In genomic region chr9:34611811-34612787, GRCh38 we compare ENCODE assay signal across 8 cellular contexts. TPM values are rescaled to one million over a fixed set of nuclear protein-coding genes. Genes with fewer than 3 reads are reported as not detected.
A peak's percentile ranks its signal among the peaks of the same experiment; 100 is the strongest.
DNase-seq lines count a peak whose midpoint lies in the region; ATAC-seq and TF ChIP-seq lines count a peak whose summit lies in the region.

Gene RPP25L (minus strand): TSS chr9:34612097. CDS start chr9:34611296, 801 bp downstream.

- H3K79me1 ChIP-seq in IMR-90 (ENCODE audit: low read depth in 1 of 2, low read length in 2 of 2), result peaks cover 8 to 18% of the 10 kb centered on the region in 2 experiments

- peak within 1 kb of the TSS; percentile 92 to 99 for H4K8ac ChIP-seq in IMR-90 (ENCODE audit: low read depth in 2 of 2, low read length in 2 of 2)

- no peak for TF ChIP-seq RAD21 in IMR-90 (IDR thresholded peaks at IDR 0.05; ENCODE audit: low read length)

- H3K4me1 Mint-ChIP-seq in neural progenitor cell, result peaks cover 24% of the 10 kb centered on the region

- H3K23ac ChIP-seq in IMR-90 (ENCODE audit: low read depth, low read length), result peak within 1 kb of the TSS; percentile 90

- H3K9me3 Mint-ChIP-seq in neural progenitor cell, result no peaks in the 10 kb centered on the region

- TF ChIP-seq CTCF in IMR-90 (conservative IDR thresholded peaks at IDR 0.05; ENCODE audit: low read depth, low read length) (no peak), RWPE2 (IDR thresholded peaks at IDR 0.05; ENCODE audit: poor library complexity, severe bottlenecking) (no peak), foreskin fibroblast (IDR thresholded peaks at IDR 0.05; ENCODE audit: low read depth, low read length) (no peak), neural progenitor cell (IDR thresholded peaks at IDR 0.05) (no peak)

- H3K36me3 ChIP-seq in IMR-90 (ENCODE audit: control insufficient read depth, insufficient read depth, low read length) (peaks cover 15% of the 10 kb centered on the region), RWPE2 (ENCODE audit: low read depth) (no peaks in the 10 kb centered on the region), neural progenitor cell (no peaks in the 10 kb centered on the region), stomach smooth muscle (ENCODE audit: control insufficient read depth in 2 of 2, insufficient read depth in 2 of 2, low read length in 2 of 2) (peaks cover 12 to 30% of the 10 kb centered on the region in 2 donors)

- H2BK120ac ChIP-seq in IMR-90 (ENCODE audit: low read depth, low read length), result 0 out of 2 replicates have a peak within 1 kb of the TSS, but pooled peaks have one; percentile 44

- H3K27me3 ChIP-seq in IMR-90 (ENCODE audit: control insufficient read depth, insufficient read depth, low read length) (no peaks in the 10 kb centered on the region), RWPE2 (ENCODE audit: insufficient read depth, poor library complexity, severe bottlenecking) (no peaks in the 10 kb centered on the region), neural progenitor cell (no peaks in the 10 kb centered on the region), stomach smooth muscle (ENCODE audit: control insufficient read depth in 1 of 2, insufficient read depth in 2 of 2, low read length in 2 of 2) (no peaks in the 10 kb centered on the region)

- H3K18ac ChIP-seq in IMR-90 (ENCODE audit: low read depth, low read length), result peak within 1 kb of the TSS; percentile 65

- peak within 1 kb of the TSS; percentile 90 for H3K4me3 Mint-ChIP-seq in neural progenitor cell

- H2BK15ac ChIP-seq in IMR-90 (ENCODE audit: low read depth, low read length), result no peak within 1 kb of the TSS

- 1% methylated on average over 38 of the region's 77 CpGs; no CpG with 5 or more reads in 1 of the 2 experiments for WGBS in IMR-90 (ENCODE audit: extremely low coverage in 2 of 2, insufficient read length in 1 of 2), 2 experiments

- H3K4ac ChIP-seq in IMR-90 (ENCODE audit: low read depth, low read length), result peak within 1 kb of the TSS; percentile 94

- peak within 1 kb of the TSS; percentile 74 for H4K5ac ChIP-seq in IMR-90 (ENCODE audit: low read depth, low read length)

- peak; percentile 72 for TF ChIP-seq POLR2A in IMR-90 (IDR thresholded peaks at IDR 0.05; ENCODE audit: low read depth, low read length)

- peak within 1 kb of the TSS; percentile 90 for H2AK9ac ChIP-seq in IMR-90 (replicated peaks; ENCODE audit: low read depth, low read length, poor library complexity)

- H3K4me1 ChIP-seq in IMR-90 (ENCODE audit: control insufficient read depth, insufficient read depth, low read length), result peaks cover 6% of the 10 kb centered on the region; the same call in 1 of the 2 replicates
- no peaks in the 10 kb centered on the region for H3K4me1 ChIP-seq in RWPE2 (ENCODE audit: insufficient read depth, poor library complexity, severe bottlenecking)
- H3K4me1 ChIP-seq in neural progenitor cell, result peaks cover 8% of the 10 kb centered on the region
- peaks cover 26% of the 10 kb centered on the region for H3K4me1 ChIP-seq in stomach smooth muscle (ENCODE audit: control insufficient read depth, insufficient read depth, low read length)

- POLR2A ChIA-PET in IMR-90 (lab: Charles Lee; ENCODE audit: unreplicated experiment), result no interaction called here

- H3K56ac ChIP-seq in IMR-90 (ENCODE audit: extremely low read depth, insufficient read depth, low read length), result peak within 1 kb of the TSS; percentile 80; the same call in 1 of the 2 replicates

- ATAC-seq in GM21515 (IDR thresholded peaks at IDR 0.05; ENCODE audit: unreplicated experiment) (peak; percentile 85), IMR-90 (ENCODE audit: low read depth) (peak; percentile 99), RWPE2 (ENCODE audit: low read depth) (peak; percentile 81)

- peak within 1 kb of the TSS; percentile 66 for H2BK5ac ChIP-seq in IMR-90 (ENCODE audit: low read depth, low read length, poor library complexity, severe bottlenecking)

- H3K14ac ChIP-seq in IMR-90 (replicated peaks; ENCODE audit: low read depth, low read length), result peak within 1 kb of the TSS; percentile 98

- in situ Hi-C loops in IMR-90 (cut with MboI; ENCODE audit: low sequenced_read_pairs), result no loop called here

- intact Hi-C loops in IMR-90 (cut with micrococcal nuclease), result loop anchor here (1.0 kb wide), 2 partner anchors 22 to 90 kb away; no protein-coding TSS in a partner anchor

- no TSS peak for BruUV-seq in IMR-90 (replicated peaks; lab: Mats Ljungman, UMichigan)

- H3K79me2 ChIP-seq in neural progenitor cell (ENCODE audit: low read depth), result peaks cover 13% of the 10 kb centered on the region

- peak within 1 kb of the TSS; percentile 78 for H4K91ac ChIP-seq in IMR-90 (ENCODE audit: insufficient read depth, low read depth, low read length)

- H4K20me1 ChIP-seq in IMR-90 (ENCODE audit: insufficient read depth, low read length), result no peaks in the 10 kb centered on the region
- H4K20me1 ChIP-seq in neural progenitor cell (ENCODE audit: low read depth), result no peaks in the 10 kb centered on the region

- peaks cover 14% of the 10 kb centered on the region for H3F3A ChIP-seq in neural progenitor cell (ENCODE audit: low read depth)

- H3K36me3 Mint-ChIP-seq in neural progenitor cell, result peaks cover 7% of the 10 kb centered on the region

- H3K9me3 ChIP-seq in IMR-90 (ENCODE audit: control insufficient read depth, insufficient read depth, low read length) (no peaks in the 10 kb centered on the region), RWPE2 (ENCODE audit: severe bottlenecking) (no peaks in the 10 kb centered on the region), neural progenitor cell (ENCODE audit: low read depth) (no peaks in the 10 kb centered on the region), stomach smooth muscle (ENCODE audit: control insufficient read depth in 2 of 2, low read length in 2 of 2) (no peaks in the 10 kb centered on the region)

- H3K27ac ChIP-seq in IMR-90 (ENCODE audit: insufficient read depth, low read length) (peak within 1 kb of the TSS; percentile 74), RWPE2 (ENCODE audit: poor library complexity, severe bottlenecking) (peak within 1 kb of the TSS; percentile 73), neural progenitor cell (no peak within 1 kb of the TSS), stomach smooth muscle (ENCODE audit: low read length) (peak within 1 kb of the TSS; percentile 73)

- dilution Hi-C loops in IMR-90 (cut with HindIII; ENCODE audit: low sequenced_read_pairs, unreplicated experiment), result no loop called here

- peaks cover 12% of the 10 kb centered on the region for H3K9me1 ChIP-seq in IMR-90 (ENCODE audit: insufficient read depth, low read length)

- peak within 1 kb of the TSS; percentile 75 for H2AK5ac ChIP-seq in IMR-90 (ENCODE audit: low read depth, low read length)

- H3K9ac ChIP-seq in IMR-90 (ENCODE audit: low read depth, low read length), result peak within 1 kb of the TSS; percentile 92
- peak within 1 kb of the TSS; percentile 46 for H3K9ac ChIP-seq in neural progenitor cell
- peak within 1 kb of the TSS; percentile 93 to 95 for H3K9ac ChIP-seq in stomach smooth muscle (ENCODE audit: low read length in 2 of 2)

- H3K4me3 ChIP-seq in IMR-90 (ENCODE audit: insufficient read depth, low read depth, low read length) (peak within 1 kb of the TSS; percentile 69), RWPE2 (ENCODE audit: severe bottlenecking) (peak within 1 kb of the TSS; percentile 57), foreskin fibroblast (ENCODE audit: low read depth in 1 of 2, low read length in 2 of 2) (peak within 1 kb of the TSS; percentile 61 to 74), neural progenitor cell (peak within 1 kb of the TSS; percentile 66), stomach smooth muscle (ENCODE audit: low read length in 2 of 2) (peak within 1 kb of the TSS; percentile 86 to 90)

- DNase-seq in DMS53 (lab: John Stamatoyannopoulos, UW) (peak; percentile 91), IMR-90 (peak; percentile 78), RWPE2 (ENCODE audit: low spot score) (no peak), activated gamma-delta T cell treated with Interleukin-2 at 50 U/mL for 16 hours (peak; percentile 81), foreskin fibroblast (peak; percentile 85 to 94), neural progenitor cell (ENCODE audit: low spot score) (peak; percentile 95)

- peak within 1 kb of the TSS; percentile 96 for H3K27ac Mint-ChIP-seq in neural progenitor cell

- no peak within 1 kb of the TSS for H2BK20ac ChIP-seq in IMR-90 (ENCODE audit: low read depth, low read length)

- CTCF ChIA-PET in IMR-90 (lab: Yijun Ruan, JAX), result interaction anchor here (0.9 to 1.1 kb wide), 2 partner anchors 22 to 208 kb away, joined by 3 read pairs; no protein-coding TSS in a partner anchor

- peak within 1 kb of the TSS; percentile 97 for H2AFZ ChIP-seq in IMR-90 (replicated peaks; ENCODE audit: low read length, poor library complexity)
- peak within 1 kb of the TSS; percentile 61 for H2AFZ ChIP-seq in neural progenitor cell (replicated peaks)

- peaks cover 14% of the 10 kb centered on the region for H3K27me3 Mint-ChIP-seq in neural progenitor cell (ENCODE audit: insufficient read depth, low read depth)

- H3K4me2 ChIP-seq in IMR-90 (ENCODE audit: low read depth, low read length) (peak within 1 kb of the TSS; percentile 89), neural progenitor cell (peak within 1 kb of the TSS; percentile 86)

TF ChIP-seq in IMR-90, 13 proteins besides CTCF, POLR2A, EP300 and RAD21:
- TF ChIP-seq USF2 (IDR thresholded peaks at IDR 0.05; ENCODE audit: low read depth, low read length), result no peak
- TF ChIP-seq MAZ (IDR thresholded peaks at IDR 0.05; ENCODE audit: borderline replicate concordance, low read depth, low read length), result peak; percentile 76; the same call in 1 of the 2 replicates
TF ChIP-seq in IMR-90: peak in this region for 1.

RNA-seq across cellular contexts. Expression of gene RPP25L, which starts in this region (rescaled TPM):
- total RNA-seq in IMR-90 (2012; rRNA removed) (13.3 and 20.4 TPM in 2 replicates), neural progenitor cell (ENCODE audit: low replicate concordance) (17.4 and 40.1 TPM in 2 replicates)
- polyA plus RNA-seq in IMR-90 (2012; rRNA removed), result 26.3 and 27.6 TPM in 2 replicates
- polyA plus RNA-seq in IMR-90 (2012; cell fraction: cytosol; rRNA removed), result 39.7 and 47.9 TPM in 2 replicates
- 8.7 and 19.9 TPM in 2 replicates for polyA plus RNA-seq in IMR-90 (2012; cell fraction: nucleus; rRNA removed; ENCODE audit: low replicate concordance)
